28 cellular contexts compared by ENCODE assay signal in genomic region chr2:56167616-56168015, GRCh38. TPM values are rescaled to one million over a fixed set of nuclear protein-coding genes. Genes with fewer than 3 reads are reported as not detected.
A peak's percentile ranks its signal among the peaks of the same experiment; 100 is the strongest.
DNase-seq lines count a peak whose midpoint lies in the region; ATAC-seq, FAIRE-seq and TF ChIP-seq lines count a peak whose summit lies in the region.
"Had no signal": no experiment of that assay in that cellular context is flagged by ENCODE, and none has a peak within 500 bp of the region (broad histone marks: within the 10 kb centered on the region; RNA-seq: fewer than 3 reads in every experiment).

No MANE protein-coding gene starts in this region.

- no peaks in the 10 kb centered on the region for H3K79me1 ChIP-seq in neuronal stem cell (ENCODE audit: low read depth, low read length)

- WGBS in neuronal stem cell (ENCODE audit: extremely low coverage in 2 of 2, insufficient read length in 2 of 2, insufficient replicate concordance in 1 of 2), 2 donors: no CpG with 5 or more reads among the region's 1 CpG

- TF ChIP-seq CTCF in astrocyte (IDR thresholded peaks at IDR 0.05; ENCODE audit: insufficient read depth, low read depth, low read length): no peak
- no peak for TF ChIP-seq CTCF in omental fat pad (IDR thresholded peaks at IDR 0.05)

- H3K9me3 ChIP-seq in astrocyte (ENCODE audit: insufficient read depth, low read depth, low read length): no peaks in the 10 kb centered on the region
- no peaks in the 10 kb centered on the region for H3K9me3 ChIP-seq in neuronal stem cell (replicated peaks in 1 of 2; ENCODE audit: control insufficient read depth in 2 of 2, insufficient read depth in 1 of 2, low read depth in 1 of 2, low read length in 2 of 2)
- H3K9me3 ChIP-seq: BLaER1, body of pancreas, Caco-2, gastroesophageal sphincter, stomach, transverse colon had no signal

- no peak overlapping the region for H4K8ac ChIP-seq in neuronal stem cell (ENCODE audit: low read depth, low read length)

- H4K20me1 ChIP-seq in astrocyte (ENCODE audit: insufficient read depth, low read length): no peaks in the 10 kb centered on the region
- H4K20me1 ChIP-seq: BLaER1 had no signal

- no peak overlapping the region for H2AK5ac ChIP-seq in neuronal stem cell (ENCODE audit: low read depth, low read length)

- no peaks in the 10 kb centered on the region for H3K27me3 Mint-ChIP-seq in astrocyte (ENCODE audit: low read depth, unreplicated experiment)
- H3K27me3 Mint-ChIP-seq: activated naive CD4-positive, alpha-beta T cell treated with anti-CD3 and anti-CD28 coated beads, Interleukin-2, amount 50 U/mL, for 24 hours had no signal

- H3K4me2 ChIP-seq in astrocyte (ENCODE audit: low read length): no peak overlapping the region
- H3K4me2 ChIP-seq in neuronal stem cell (ENCODE audit: insufficient read depth, low read length, poor library complexity, severe bottlenecking): no peak overlapping the region
- H3K4me2 ChIP-seq: BLaER1, PC-9 had no signal

- peaks cover 41% of the 10 kb centered on the region for H3K4me1 Mint-ChIP-seq in astrocyte (ENCODE audit: low read depth, unreplicated experiment)
- H3K4me1 Mint-ChIP-seq: activated naive CD4-positive, alpha-beta T cell treated with anti-CD3 and anti-CD28 coated beads, Interleukin-2, amount 50 U/mL, for 24 hours; H9 had no signal

- H3K27ac ChIP-seq in astrocyte (ENCODE audit: low read depth, low read length) (no peak overlapping the region), neuronal stem cell (replicated peaks; ENCODE audit: low read length) (no peak overlapping the region)
- H3K27ac ChIP-seq: 22Rv1, BLaER1, body of pancreas, gastroesophageal sphincter, HL-60, PC-9, stomach, transverse colon had no signal

- H3K27me3 ChIP-seq in astrocyte (ENCODE audit: insufficient read depth, low read length): no peaks in the 10 kb centered on the region
- no peaks in the 10 kb centered on the region for H3K27me3 ChIP-seq in neuronal stem cell (ENCODE audit: control insufficient read depth in 3 of 3, insufficient read depth in 3 of 3, low read depth in 1 of 3, low read length in 3 of 3)
- H3K27me3 ChIP-seq: BLaER1, body of pancreas, stomach, transverse colon had no signal

- H3K14ac ChIP-seq in neuronal stem cell (ENCODE audit: low read length): no peak overlapping the region

- H3K4me3 ChIP-seq in astrocyte (ENCODE audit: insufficient read depth, low read depth, low read length) (no peak overlapping the region), neuronal stem cell (ENCODE audit: low read length in 2 of 2) (no peak overlapping the region)
- H3K4me3 ChIP-seq: BLaER1, body of pancreas, gastroesophageal sphincter, lung, PC-9, stomach, transverse colon had no signal

- no peak overlapping the region for H2AFZ ChIP-seq in astrocyte (ENCODE audit: low read depth, low read length)
- H2AFZ ChIP-seq in neuronal stem cell (ENCODE audit: low read length): no peak overlapping the region
- H2AFZ ChIP-seq: PC-9 had no signal

- no peak overlapping the region for H4K91ac ChIP-seq in neuronal stem cell (ENCODE audit: low read depth, low read length, poor library complexity)

- no peak overlapping the region for H3K23ac ChIP-seq in neuronal stem cell (ENCODE audit: low read depth, low read length, poor library complexity)

- peak overlapping the region; percentile 64 for H3K27ac Mint-ChIP-seq in astrocyte (ENCODE audit: unreplicated experiment)
- H3K27ac Mint-ChIP-seq: activated naive CD4-positive, alpha-beta T cell treated with anti-CD3 and anti-CD28 coated beads, Interleukin-2, amount 50 U/mL, for 24 hours; activated T-cell treated with anti-CD3 and anti-CD28 coated beads, Interleukin-2, amount 50 U/mL, for 72 hours; H9 had no signal

- no peaks in the 10 kb centered on the region for H3K36me3 ChIP-seq in astrocyte (ENCODE audit: insufficient read depth, low read length)
- no peaks in the 10 kb centered on the region for H3K36me3 ChIP-seq in neuronal stem cell (replicated peaks in 1 of 2; ENCODE audit: control insufficient read depth in 2 of 2, insufficient read depth in 2 of 2, low read length in 2 of 2)
- H3K36me3 ChIP-seq: BLaER1, gastroesophageal sphincter, stomach, transverse colon had no signal

- peak; percentile 63 for ATAC-seq in omental fat pad (ENCODE audit: low FRiP score)
- ATAC-seq: activated T-cell treated with anti-CD3 and anti-CD28 coated beads, Interleukin-2, amount 50 U/mL, for 72 hours; body of pancreas; gastroesophageal sphincter; HepG2 had no signal

- no peak overlapping the region for H2BK15ac ChIP-seq in neuronal stem cell (ENCODE audit: low read length)

- H2BK5ac ChIP-seq in neuronal stem cell (ENCODE audit: low read length): no peak overlapping the region

- no peaks in the 10 kb centered on the region for H3K4me1 ChIP-seq in astrocyte (ENCODE audit: insufficient read depth, low read length)
- H3K4me1 ChIP-seq in neuronal stem cell (ENCODE audit: control insufficient read depth in 2 of 2, insufficient read depth in 1 of 2, low read depth in 1 of 2, low read length in 2 of 2): no peaks in the 10 kb centered on the region
- H3K4me1 ChIP-seq: BLaER1, body of pancreas, Caco-2, gastroesophageal sphincter, stomach, transverse colon had no signal

- TF ChIP-seq POLR2A in erythroblast (IDR thresholded peaks at IDR 0.05; ENCODE audit: low read length): no peak

- H3K18ac ChIP-seq in neuronal stem cell (ENCODE audit: low read length): no peak overlapping the region

- H3K4me3 Mint-ChIP-seq in astrocyte (ENCODE audit: unreplicated experiment): peak overlapping the region; percentile 0
- H3K4me3 Mint-ChIP-seq: activated naive CD4-positive, alpha-beta T cell treated with anti-CD3 and anti-CD28 coated beads, Interleukin-2, amount 50 U/mL, for 24 hours; activated T-cell treated with anti-CD3 and anti-CD28 coated beads, Interleukin-2, amount 50 U/mL, for 72 hours; H9 had no signal

- FAIRE-seq in astrocyte (lab: Jason Lieb, UNC): no peak
- FAIRE-seq: GM18507, HepG2, keratinocyte had no signal

- H3K79me2 ChIP-seq in astrocyte (ENCODE audit: insufficient read depth, low read length): no peaks in the 10 kb centered on the region

- no peaks in the 10 kb centered on the region for H3K36me3 Mint-ChIP-seq in astrocyte (ENCODE audit: low read depth, unreplicated experiment)
- H3K36me3 Mint-ChIP-seq: activated naive CD4-positive, alpha-beta T cell treated with anti-CD3 and anti-CD28 coated beads, Interleukin-2, amount 50 U/mL, for 24 hours had no signal

- H2BK12ac ChIP-seq in neuronal stem cell (ENCODE audit: low read length): no peak overlapping the region

- DNase-seq in DMS153 (lab: John Stamatoyannopoulos, UW): peak; percentile 7
- DNase-seq in DMS153 treated with DMSO at 0.1 percent for 48 hours (lab: John Stamatoyannopoulos, UW; ENCODE audit: unreplicated experiment): no peak
- DNase-seq in GM04503 (ENCODE audit: low read depth): peak; percentile 46
- peak; percentile 43 for DNase-seq in astrocyte (ENCODE audit: low read depth)
- DNase-seq in omental fat pad (ENCODE audit: low spot score): no peak
- no peak for DNase-seq in neuronal stem cell (ENCODE audit: low spot score)
- DNase-seq in NOMO-1 treated with dmso at 0.1 percent for 144 hours (lab: John Stamatoyannopoulos, UW; ENCODE audit: unreplicated experiment): no peak
- no peak for DNase-seq in erythroblast (lab: John Stamatoyannopoulos, UW)
- DNase-seq: activated CD4-positive, alpha-beta T cell treated with anti-CD3 and anti-CD28 coated beads for 1 hour; activated T-cell treated with anti-CD3 and anti-CD28 coated beads, Interleukin-2, amount 50 U/mL, for 72 hours; body of pancreas; Caco-2; effector CD4-positive, alpha-beta T cell; H9; NCI-H82; PC-9; stomach; transverse colon had no signal

- H3K9ac ChIP-seq in astrocyte (ENCODE audit: low read length): no peak overlapping the region
- no peak overlapping the region for H3K9ac ChIP-seq in neuronal stem cell (ENCODE audit: low read depth, low read length, poor library complexity)
- H3K9ac ChIP-seq: BLaER1 had no signal

- no peak overlapping the region for H3K4ac ChIP-seq in neuronal stem cell (ENCODE audit: low read length)

- H3K9me3 Mint-ChIP-seq in astrocyte (ENCODE audit: unreplicated experiment): peaks cover 2% of the 10 kb centered on the region
- H3K9me3 Mint-ChIP-seq: H9 had no signal

- no peak overlapping the region for H2BK120ac ChIP-seq in neuronal stem cell (ENCODE audit: low read depth, low read length)

RNA-seq across cellular contexts. Expression of gene CCDC85A, which starts 16.2 kb away (rescaled TPM):
- 6.1 and 8.9 TPM in 2 replicates for total RNA-seq in astrocyte
- 10 to 100 TPM in 2 of 4 donors, 1 to 10 TPM in 2; 4.5 to 46.0 (median 9.1) TPM for total RNA-seq in omental fat pad
- 0.84 TPM for polyA plus RNA-seq in neuronal stem cell (2013, experiment 1 of 2)
- polyA plus RNA-seq in neuronal stem cell (2013, experiment 2 of 2): 0.76 TPM
- total RNA-seq: activated T-cell treated with anti-CD3 and anti-CD28 coated beads, Interleukin-2, amount 50 U/mL, for 72 hours; Caco-2; HepG2; PC-9; T-helper 1 cell treated with Interleukin-12 subunit alpha and Interleukin-12 subunit beta and Interleukin-4 antibody, amounts not matched to agents 30 ng/mL and 1 ng/mL, for 36 hours had no signal
- polyA plus RNA-seq: HepG2, keratinocyte had no signal

Comparison
In these comparisons a context has a peak if more than half of its experiments do, and no peak if none do; other contexts are left out.
1. DNase-seq: peak in DMS153 (single experiment), GM04503 (single experiment) and astrocyte (single experiment); none in DMS153 treated with DMSO at 0.1 percent for 48 hours (single experiment), omental fat pad (single experiment), neuronal stem cell (single experiment), NOMO-1 treated with dmso at 0.1 percent for 144 hours (single experiment) and erythroblast (0 of 2).